In the genomic region with DNA sequence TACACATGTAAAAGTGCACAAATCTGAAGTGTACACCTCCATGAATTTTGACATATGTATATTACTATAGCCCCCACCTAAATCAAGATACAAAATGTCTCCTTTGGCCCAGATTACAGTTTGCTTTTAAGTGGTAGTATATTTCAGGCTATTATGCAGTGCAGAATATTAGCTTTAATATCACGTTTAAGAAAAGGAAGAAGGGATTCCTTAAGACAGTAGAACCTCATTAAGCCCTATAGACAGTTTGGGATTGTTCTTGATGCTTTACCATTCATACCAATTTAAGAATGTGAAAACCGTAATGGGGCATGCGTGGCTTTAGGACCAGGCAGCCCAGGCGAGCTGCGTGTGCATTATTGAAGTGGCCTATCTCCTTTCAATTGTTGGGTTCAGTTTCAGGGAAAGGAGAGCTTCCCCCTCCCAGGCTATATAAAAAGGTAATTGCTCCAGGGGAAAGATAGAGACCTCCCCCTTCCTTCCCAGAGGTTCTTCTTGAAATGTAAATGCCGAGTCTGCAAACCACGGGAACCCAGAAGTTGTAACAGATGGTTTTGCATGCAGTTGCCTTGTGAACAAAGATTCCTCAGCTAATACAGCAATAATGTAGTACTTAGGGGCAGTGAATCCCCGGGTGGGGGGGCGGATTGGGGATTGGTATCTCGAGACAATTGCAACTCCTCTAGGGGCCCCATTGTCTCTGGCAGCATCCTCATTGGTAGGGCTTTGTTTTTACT, we compare ENCODE assay signal across 12 cellular contexts.
DNase-seq lines count a peak whose midpoint lies in the region; ATAC-seq and TF ChIP-seq lines count a peak whose summit lies in the region.
"Had no signal": no experiment of that assay in that cellular context is flagged by ENCODE, and none has a peak within 500 bp of the region (broad histone marks: within the 10 kb centered on the region; RNA-seq: fewer than 3 reads in every experiment).

No MANE protein-coding gene starts in this region.

- H4K8ac ChIP-seq in mesendoderm (ENCODE audit: low read depth, low read length): no peak overlapping the region

- H3K27ac ChIP-seq in coronary artery (peak overlapping the region; percentile 74 to 93), mesendoderm (ENCODE audit: low read depth, low read length) (no peak overlapping the region), tibial nerve (peak overlapping the region in 3 of 4 donors; percentile 13 to 85 (median 84))
- H3K27ac ChIP-seq: WERI-Rb-1 had no signal

- no peak for TF ChIP-seq EP300 in tibial nerve (IDR thresholded peaks at IDR 0.05)

- H3K23ac ChIP-seq in mesendoderm (ENCODE audit: low read length): no peak overlapping the region

- peak overlapping the region; percentile 96 for H3K4me3 ChIP-seq in coronary artery
- no peak overlapping the region for H3K4me3 ChIP-seq in mesendoderm (ENCODE audit: low read length)
- H3K4me3 ChIP-seq in tibial nerve: peak overlapping the region in 2 of 4 donors; percentile 4 to 88
- H3K4me3 ChIP-seq: K562 had no signal

- no peak overlapping the region for H2BK120ac ChIP-seq in mesendoderm (ENCODE audit: low read depth, low read length)

- TF ChIP-seq CTCF in coronary artery (IDR thresholded peaks at IDR 0.05) (no peak), tibial nerve (IDR thresholded peaks at IDR 0.05) (no peak)

- no peaks in the 10 kb centered on the region for H3K9me3 ChIP-seq in tibial nerve

- H2AK5ac ChIP-seq in mesendoderm (ENCODE audit: low read length): no peak overlapping the region

- H3K79me2 ChIP-seq in mesendoderm (ENCODE audit: control insufficient read depth, insufficient read depth, low read length): no peaks in the 10 kb centered on the region

- TF ChIP-seq POLR2A in tibial nerve (IDR thresholded peaks at IDR 0.05): no peak

- H3K18ac ChIP-seq in mesendoderm (ENCODE audit: low read length): no peak overlapping the region

- H2BK5ac ChIP-seq in mesendoderm (ENCODE audit: low read length): no peak overlapping the region

- H4K5ac ChIP-seq in mesendoderm (ENCODE audit: low read length): no peak overlapping the region

- H3K9ac ChIP-seq in mesendoderm (ENCODE audit: low read length): no peak overlapping the region

- no peaks in the 10 kb centered on the region for H3K36me3 ChIP-seq in mesendoderm (ENCODE audit: control insufficient read depth, insufficient read depth, low read length)
- no peaks in the 10 kb centered on the region for H3K36me3 ChIP-seq in tibial nerve
- H3K36me3 ChIP-seq: WERI-Rb-1 had no signal

- ATAC-seq in HG03139 (IDR thresholded peaks at IDR 0.05; ENCODE audit: unreplicated experiment) (no peak), HG02885 (IDR thresholded peaks at IDR 0.05; ENCODE audit: poor library complexity, unreplicated experiment) (no peak)
- ATAC-seq: K562 had no signal

- H3K4me1 ChIP-seq in mesendoderm (ENCODE audit: control insufficient read depth, low read depth, low read length) (peaks cover 19% of the 10 kb centered on the region), tibial nerve (peaks cover 0 to 59% (median 5%) of the 10 kb centered on the region in 4 donors)

- no peak overlapping the region for H2BK15ac ChIP-seq in mesendoderm (replicated peaks; ENCODE audit: low read depth)

- no CpG with 5 or more reads among the region's 10 CpGs for WGBS in mesendoderm (ENCODE audit: extremely low coverage, insufficient coverage, low lambda C conversion rate)
- 51 to 53% methylated on average over 10 of the region's 10 CpGs for WGBS in tibial nerve, 2 donors

- H3K4me2 ChIP-seq in mesendoderm (ENCODE audit: low read length): no peak overlapping the region

- H3K27me3 ChIP-seq in mesendoderm (ENCODE audit: insufficient read depth, low read length, poor library complexity) (peaks cover 15% of the 10 kb centered on the region), tibial nerve (peaks cover 0 to 3% of the 10 kb centered on the region in 2 donors)

- H3K56ac ChIP-seq in mesendoderm (ENCODE audit: low read length): no peak overlapping the region

- H3K79me1 ChIP-seq in mesendoderm (ENCODE audit: low read length): no peaks in the 10 kb centered on the region

- H3K4ac ChIP-seq in mesendoderm (ENCODE audit: low read depth, low read length): no peak overlapping the region

- DNase-seq in NCI-H82 (lab: John Stamatoyannopoulos, UW) (peak; percentile 27), NCI-H82 treated with DMSO at 0.1 percent for 48 hours (lab: John Stamatoyannopoulos, UW; ENCODE audit: unreplicated experiment) (no peak), coronary artery (ENCODE audit: low spot score) (no peak), mesendoderm (peak; percentile 82), tibial nerve (ENCODE audit: low spot score in 2 of 2) (no peak), HuH-7.5 (ENCODE audit: low spot score) (no peak)
- DNase-seq: activated gamma-delta T cell treated with Interleukin-2 at 50 U/mL for 16 hours; stimulated activated CD4-positive, alpha-beta T cell treated with anti-CD3 and anti-CD28 coated beads, Interleukin-1b, Interleukin-23, amount 100 ng/mL, for 48 hours; WERI-Rb-1 had no signal

Comparison
In these comparisons a context has a peak if more than half of its experiments do, and no peak if none do; other contexts are left out.
1. DNase-seq: peak in NCI-H82 (single experiment) and mesendoderm (single experiment); none in NCI-H82 treated with DMSO at 0.1 percent for 48 hours (single experiment), coronary artery (single experiment), tibial nerve (0 of 2) and HuH-7.5 (single experiment).